17 cellular contexts compared by ENCODE assay signal in the genomic region with DNA sequence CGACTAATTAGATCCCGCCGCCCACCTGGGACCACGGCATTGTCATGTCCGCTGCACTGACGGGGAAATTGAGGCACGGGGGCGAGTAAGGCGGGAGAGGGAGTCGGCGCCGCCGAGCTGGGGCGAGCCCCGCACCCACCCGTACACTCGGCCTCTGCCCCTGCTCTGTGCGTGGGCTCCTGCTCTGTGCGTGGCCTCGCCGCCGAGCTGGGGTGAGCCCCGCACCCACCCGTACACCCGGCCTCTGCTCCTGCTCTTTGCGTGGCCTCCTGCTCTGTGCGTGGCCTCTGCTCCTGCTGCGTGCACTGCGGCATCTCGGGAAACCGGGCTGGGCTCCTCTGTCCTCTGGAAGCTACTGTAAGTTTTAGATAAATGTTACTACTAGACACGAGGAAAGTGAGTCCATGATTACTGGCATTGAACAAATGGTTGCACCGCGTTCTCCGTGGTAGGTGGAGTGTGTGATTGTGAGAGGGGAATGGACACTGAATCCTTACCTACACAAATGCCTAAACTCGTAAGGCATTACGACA. TPM values are rescaled to one million over a fixed set of nuclear protein-coding genes. Genes with fewer than 3 reads are reported as not detected.
"Had no signal": no experiment of that assay in that cellular context is flagged by ENCODE, and none has a peak within 500 bp of the region (broad histone marks: within the 10 kb centered on the region; RNA-seq: fewer than 3 reads in every experiment).

No MANE protein-coding gene starts in this region.

- H3K27me3 ChIP-seq: esophagus squamous epithelium, heart left ventricle, sigmoid colon, SJSA1, suprapubic skin had no signal

- H3K4me1 ChIP-seq: esophagus squamous epithelium, psoas muscle, suprapubic skin had no signal

- DNase-seq: activated CD4-positive, alpha-beta memory T cell treated with anti-CD3 and anti-CD28 coated beads, Interleukin-2, amount 10 ng/mL, durations not matched to agents 7 days and 5 days; activated CD4-positive, alpha-beta T cell treated with anti-CD3 and anti-CD28 coated beads for 36 hours; anterior cingulate cortex; esophagus squamous epithelium; foreskin fibroblast; heart left ventricle; nucleus accumbens; psoas muscle; stimulated activated CD4-positive, alpha-beta T cell treated with anti-CD3 and anti-CD28 coated beads, Interleukin-2, amount 100 ng/mL, for 24 hours; SW 1271 had no signal

- H3K27ac Mint-ChIP-seq: activated CD4-positive, alpha-beta memory T cell treated with anti-CD3 and anti-CD28 coated beads, Interleukin-2, amount 10 ng/mL, durations not matched to agents 7 days and 5 days; activated CD4-positive, alpha-beta T cell treated with anti-CD3 and anti-CD28 coated beads for 36 hours; activated naive CD8-positive, alpha-beta T cell had no signal

- FAIRE-seq: bronchial epithelial cell, keratinocyte had no signal

- H3K9me3 ChIP-seq: esophagus squamous epithelium, heart left ventricle, psoas muscle, sigmoid colon, SJSA1, suprapubic skin had no signal

- H3K4me3 ChIP-seq: esophagus squamous epithelium, psoas muscle, sigmoid colon, SJSA1, suprapubic skin had no signal

- H3K27me3 Mint-ChIP-seq: activated CD4-positive, alpha-beta memory T cell treated with anti-CD3 and anti-CD28 coated beads, Interleukin-2, amount 10 ng/mL, durations not matched to agents 7 days and 5 days; activated CD4-positive, alpha-beta T cell treated with anti-CD3 and anti-CD28 coated beads for 36 hours; activated naive CD8-positive, alpha-beta T cell had no signal

- H3K4me1 Mint-ChIP-seq: activated CD4-positive, alpha-beta memory T cell treated with anti-CD3 and anti-CD28 coated beads, Interleukin-2, amount 10 ng/mL, durations not matched to agents 7 days and 5 days; activated CD4-positive, alpha-beta T cell treated with anti-CD3 and anti-CD28 coated beads for 36 hours had no signal

- H3K36me3 ChIP-seq: SJSA1 had no signal

- ATAC-seq: activated CD4-positive, alpha-beta T cell treated with anti-CD3 and anti-CD28 coated beads for 36 hours; psoas muscle had no signal

- H3K9me3 Mint-ChIP-seq: activated CD4-positive, alpha-beta memory T cell treated with anti-CD3 and anti-CD28 coated beads, Interleukin-2, amount 10 ng/mL, durations not matched to agents 7 days and 5 days had no signal

- H3K27ac ChIP-seq: esophagus squamous epithelium, psoas muscle, SJSA1, suprapubic skin, VCaP had no signal

- H3K4me3 Mint-ChIP-seq: activated CD4-positive, alpha-beta memory T cell treated with anti-CD3 and anti-CD28 coated beads, Interleukin-2, amount 10 ng/mL, durations not matched to agents 7 days and 5 days; activated CD4-positive, alpha-beta T cell treated with anti-CD3 and anti-CD28 coated beads for 36 hours; activated naive CD8-positive, alpha-beta T cell had no signal

RNA-seq across cellular contexts. Expression of a gene that starts 0.8 kb away (rescaled TPM):
- total RNA-seq: activated CD4-positive, alpha-beta memory T cell treated with anti-CD3 and anti-CD28 coated beads, Interleukin-2, amount 10 ng/mL, durations not matched to agents 7 days and 5 days; activated CD4-positive, alpha-beta T cell treated with anti-CD3 and anti-CD28 coated beads for 36 hours; bronchial epithelial cell; esophagus squamous epithelium; SJSA1 had no signal
- polyA plus RNA-seq: keratinocyte had no signal
